Comparison of ENCODE assay signal across 15 cellular contexts in the genomic region with DNA sequence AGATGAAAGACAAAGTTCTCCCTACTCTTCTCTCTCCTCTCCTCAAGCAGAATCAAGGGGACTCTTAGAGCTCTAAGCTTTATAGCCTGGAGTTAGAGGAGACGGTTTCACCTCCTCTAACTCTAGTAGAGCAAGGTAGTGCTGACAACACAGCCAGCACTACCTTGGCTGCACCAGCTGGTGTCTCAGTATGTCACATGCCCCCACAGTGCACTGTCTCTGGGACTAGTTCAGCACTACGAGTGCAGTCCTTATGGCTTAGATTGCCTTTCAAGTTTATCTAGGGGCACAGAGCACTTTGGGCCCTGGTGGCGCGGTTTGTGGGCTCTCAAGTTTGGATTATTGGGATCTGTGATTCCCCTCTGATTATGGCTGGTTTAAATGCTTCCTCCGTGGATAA.
A peak's percentile ranks its signal among the peaks of the same experiment; 100 is the strongest.
DNase-seq lines count a peak whose midpoint lies in the region; ATAC-seq, FAIRE-seq and TF ChIP-seq lines count a peak whose summit lies in the region.
"Had no signal": no experiment of that assay in that cellular context is flagged by ENCODE, and none has a peak within 500 bp of the region (broad histone marks: within the 10 kb centered on the region; RNA-seq: fewer than 3 reads in every experiment).

No MANE protein-coding gene starts in this region.

- no peak overlapping the region for H3K56ac ChIP-seq in H1 (replicated peaks; ENCODE audit: insufficient read length, low read depth, low read length)

- CTCF ChIA-PET in HepG2 (lab: Yijun Ruan, JAX; ENCODE audit: low intra/inter-chr PET ratio, low total read pairs) (no interaction called here), H1 (lab: Charles Lee; ENCODE audit: partially characterized antibody) (interaction anchor here (1.0 to 1.6 kb wide), 3 partner anchors 21 to 65 kb away, joined by 3 to 4 read pairs (median 4); no protein-coding TSS in a partner anchor)
- CTCF ChIA-PET in CD4-positive, alpha-beta T cell (lab: Charles Lee) = no interaction called here
- CTCF ChIA-PET in activated CD4-positive, alpha-beta T cell treated with anti-CD3 and anti-CD28 coated beads, Interleukin-2, amount 10 ng/mL, durations not matched to agents 7 days and 5 days (lab: Charles Lee) = no interaction called here

- POLR2A ChIA-PET in HepG2 (lab: Yijun Ruan, JAX) = no interaction called here
- POLR2A ChIA-PET in H1 (lab: Charles Lee; ENCODE audit: partially characterized antibody) = no interaction called here
- POLR2A ChIA-PET in CD4-positive, alpha-beta T cell (lab: Charles Lee) = no interaction called here
- POLR2A ChIA-PET in activated CD4-positive, alpha-beta T cell treated with anti-CD3 and anti-CD28 coated beads, Interleukin-2, amount 10 ng/mL, durations not matched to agents 7 days and 5 days (lab: Charles Lee) = no interaction called here

- DNase-seq in HepG2 (ENCODE audit: low spot score) (peak; percentile 1), right lobe of liver (no peak), H1 (ENCODE audit: low read depth in 1 of 2, low spot score in 2 of 2) (no peak), spleen (peak; percentile 38), NCI-H1105 (lab: John Stamatoyannopoulos, UW) (no peak)
- no peak for DNase-seq in CD4-positive, alpha-beta T cell
- DNase-seq in activated CD4-positive, alpha-beta T cell treated with anti-CD3 and anti-CD28 coated beads, Interleukin-2, amount 10 ng/mL, durations not matched to agents 7 days and 5 days = no peak
- DNase-seq: 8988T, AML-193, DMS53, KG1 had no signal

- H3K4ac ChIP-seq in H1 (replicated peaks; ENCODE audit: insufficient read length, low read depth, low read length) = no peak overlapping the region

- H4K20me1 ChIP-seq in HepG2 (ENCODE audit: insufficient read depth, low read length) = no peaks in the 10 kb centered on the region
- H4K20me1 ChIP-seq in H1 (replicated peaks in 1 of 2; ENCODE audit: control insufficient read depth in 1 of 2, insufficient read depth in 2 of 2, low read length in 2 of 2) = no peaks in the 10 kb centered on the region
- H4K20me1 ChIP-seq: BLaER1 had no signal

- FAIRE-seq in HepG2 (lab: Jason Lieb, UNC) (no peak), H1 (lab: Jason Lieb, UNC) (no peak)
- FAIRE-seq: GM18507, H54 had no signal

- peaks cover 3% of the 10 kb centered on the region for H3K9me3 Mint-ChIP-seq in CD4-positive, alpha-beta T cell
- H3K9me3 Mint-ChIP-seq in activated CD4-positive, alpha-beta T cell treated with anti-CD3 and anti-CD28 coated beads, Interleukin-2, amount 10 ng/mL, durations not matched to agents 7 days and 5 days = no peaks in the 10 kb centered on the region

- H2AFZ ChIP-seq in HepG2 (ENCODE audit: low read length) = no peak overlapping the region
- H2AFZ ChIP-seq in H1 (ENCODE audit: low read length) = no peak overlapping the region

- H3K4me3 Mint-ChIP-seq in CD4-positive, alpha-beta T cell = no peak overlapping the region
- no peak overlapping the region for H3K4me3 Mint-ChIP-seq in activated CD4-positive, alpha-beta T cell treated with anti-CD3 and anti-CD28 coated beads, Interleukin-2, amount 10 ng/mL, durations not matched to agents 7 days and 5 days

- no peaks in the 10 kb centered on the region for H3K36me3 Mint-ChIP-seq in CD4-positive, alpha-beta T cell (ENCODE audit: low read depth)
- no peaks in the 10 kb centered on the region for H3K36me3 Mint-ChIP-seq in activated CD4-positive, alpha-beta T cell treated with anti-CD3 and anti-CD28 coated beads, Interleukin-2, amount 10 ng/mL, durations not matched to agents 7 days and 5 days (ENCODE audit: low read depth)

- H3K4me2 ChIP-seq in HepG2 (ENCODE audit: low read depth, low read length) (peak overlapping the region; percentile 24; the same call in 1 of the 2 replicates), H1 (ENCODE audit: insufficient read depth in 1 of 2, low read depth in 2 of 2, low read length in 2 of 2) (no peak overlapping the region)
- H3K4me2 ChIP-seq: BLaER1 had no signal

- TF ChIP-seq RAD21 in HepG2 (CRISPR knock-in tag; IDR thresholded peaks at IDR 0.05) = no peak
- TF ChIP-seq RAD21 in H1 (IDR thresholded peaks at IDR 0.05 in 1 of 2, conservative IDR thresholded peaks at IDR 0.05 in 1 of 2; ENCODE audit: low read depth in 2 of 2, low read length in 2 of 2) = no peak

- no peak overlapping the region for H4K8ac ChIP-seq in H1 (ENCODE audit: extremely low read depth, insufficient read depth, low read length)

- H3K9ac ChIP-seq in HepG2 (ENCODE audit: insufficient read depth, low read depth, low read length) = no peak overlapping the region
- no peak overlapping the region for H3K9ac ChIP-seq in H1 (replicated peaks in 1 of 4; ENCODE audit: extremely low read depth in 1 of 4, low read depth in 3 of 4, low read length in 3 of 4)
- H3K9ac ChIP-seq: BLaER1 had no signal

- H3K36me3 ChIP-seq in HepG2 (replicated peaks in 1 of 2; ENCODE audit: control insufficient read depth in 1 of 2, insufficient read depth in 2 of 2, low read length in 2 of 2) = no peaks in the 10 kb centered on the region
- H3K36me3 ChIP-seq in right lobe of liver = no peaks in the 10 kb centered on the region
- no peaks in the 10 kb centered on the region for H3K36me3 ChIP-seq in H1 (ENCODE audit: control insufficient read depth in 2 of 4, insufficient read depth in 4 of 4, low read length in 3 of 4)
- no peaks in the 10 kb centered on the region for H3K36me3 ChIP-seq in spleen
- H3K36me3 ChIP-seq: BLaER1 had no signal

- H3K9me3 ChIP-seq in HepG2 (ENCODE audit: low read length) = no peaks in the 10 kb centered on the region
- H3K9me3 ChIP-seq in right lobe of liver = no peaks in the 10 kb centered on the region
- H3K9me3 ChIP-seq in H1 (ENCODE audit: insufficient read depth in 2 of 2, low read depth in 1 of 2, low read length in 1 of 2) = peaks cover 0 to 3% of the 10 kb centered on the region in 2 experiments; a peak in 1 of 4 replicates
- peaks cover 0 to 14% (median 0%) of the 10 kb centered on the region in 8 donors for H3K9me3 ChIP-seq in spleen
- H3K9me3 ChIP-seq in CD4-positive, alpha-beta T cell (ENCODE audit: control insufficient read depth, low read length) = no peaks in the 10 kb centered on the region
- H3K9me3 ChIP-seq: BLaER1 had no signal

- BruUV-seq in HepG2 (replicated peaks; lab: Mats Ljungman, UMichigan) = no TSS peak

- H4K91ac ChIP-seq in H1 (replicated peaks; ENCODE audit: insufficient read length, low read length) = no peak overlapping the region

- no peak overlapping the region for H3K27ac Mint-ChIP-seq in CD4-positive, alpha-beta T cell
- H3K27ac Mint-ChIP-seq in activated CD4-positive, alpha-beta T cell treated with anti-CD3 and anti-CD28 coated beads, Interleukin-2, amount 10 ng/mL, durations not matched to agents 7 days and 5 days = no peak overlapping the region

- no peak overlapping the region for H4K5ac ChIP-seq in H1 (ENCODE audit: insufficient read length, low read depth, low read length)

- no peak overlapping the region for H3K18ac ChIP-seq in H1 (ENCODE audit: extremely low read depth, low read length)

- H2BK120ac ChIP-seq in H1 (replicated peaks; ENCODE audit: low read depth, low read length) = no peak overlapping the region

- no peaks in the 10 kb centered on the region for H3K4me1 Mint-ChIP-seq in CD4-positive, alpha-beta T cell (ENCODE audit: low read depth)
- H3K4me1 Mint-ChIP-seq in activated CD4-positive, alpha-beta T cell treated with anti-CD3 and anti-CD28 coated beads, Interleukin-2, amount 10 ng/mL, durations not matched to agents 7 days and 5 days = no peaks in the 10 kb centered on the region

- H3K27me3 Mint-ChIP-seq in CD4-positive, alpha-beta T cell = no peaks in the 10 kb centered on the region
- no peaks in the 10 kb centered on the region for H3K27me3 Mint-ChIP-seq in activated CD4-positive, alpha-beta T cell treated with anti-CD3 and anti-CD28 coated beads, Interleukin-2, amount 10 ng/mL, durations not matched to agents 7 days and 5 days

- H3K4me3 ChIP-seq in HepG2 (replicated peaks in 1 of 3; ENCODE audit: insufficient read depth in 1 of 3, low read depth in 2 of 3, low read length in 3 of 3) (no peak overlapping the region), right lobe of liver (no peak overlapping the region), H1 (ENCODE audit: extremely low read depth in 1 of 4, insufficient read depth in 2 of 4, low read depth in 3 of 4, low read length in 4 of 4) (no peak overlapping the region), spleen (no peak overlapping the region)
- H3K4me3 ChIP-seq: BLaER1 had no signal

- in situ Hi-C loops in HepG2 (cut with HindIII; ENCODE audit: extremely low pct_ligation_motif_present, low pct_unique_long_range_greater_than_20kb) = no loop called here

- H3K14ac ChIP-seq in H1 (ENCODE audit: insufficient read length) = no peak overlapping the region

- ATAC-seq in HepG2 = peak; percentile 85
- ATAC-seq in right lobe of liver = no peak
- no peak for ATAC-seq in CD4-positive, alpha-beta T cell (ENCODE audit: poor library complexity)

- H3K27me3 ChIP-seq in HepG2 (ENCODE audit: control insufficient read depth in 1 of 2, insufficient read depth in 2 of 2, low read length in 2 of 2) (no peaks in the 10 kb centered on the region), right lobe of liver (no peaks in the 10 kb centered on the region), H1 (replicated peaks in 1 of 4; ENCODE audit: control insufficient read depth in 3 of 4, extremely low read depth in 1 of 4, insufficient read depth in 3 of 4, low read length in 3 of 4) (no peaks in the 10 kb centered on the region), spleen (replicated peaks in 1 of 7) (no peaks in the 10 kb centered on the region)
- no peaks in the 10 kb centered on the region for H3K27me3 ChIP-seq in CD4-positive, alpha-beta T cell (ENCODE audit: control insufficient read depth, insufficient read depth, low read length)
- H3K27me3 ChIP-seq: BLaER1 had no signal

- H3K4me1 ChIP-seq in HepG2 (ENCODE audit: insufficient read depth, low read length) (no peaks in the 10 kb centered on the region), right lobe of liver (no peaks in the 10 kb centered on the region), H1 (replicated peaks in 1 of 4; ENCODE audit: control insufficient read depth in 3 of 4, insufficient read depth in 4 of 4, low read length in 3 of 4) (no peaks in the 10 kb centered on the region), spleen (no peaks in the 10 kb centered on the region)
- H3K4me1 ChIP-seq: BLaER1 had no signal

- no peak overlapping the region for H2AK5ac ChIP-seq in H1 (ENCODE audit: low read depth, low read length)

- TF ChIP-seq POLR2A in HepG2 (IDR thresholded peaks at IDR 0.05; ENCODE audit: insufficient read depth in 1 of 2, low read depth in 2 of 2, low read length in 2 of 2) = no peak
- no peak for TF ChIP-seq POLR2A in right lobe of liver (IDR thresholded peaks at IDR 0.05)
- TF ChIP-seq POLR2A in H1 (IDR thresholded peaks at IDR 0.05; ENCODE audit: control extremely low read depth in 1 of 2, low read depth in 2 of 2, low read length in 2 of 2) = no peak
- TF ChIP-seq POLR2A in spleen (IDR thresholded peaks at IDR 0.05) = no peak

- intact Hi-C loops in HepG2 (cut with micrococcal nuclease; ENCODE audit: unreplicated experiment) (no loop called here), right lobe of liver (cut with DNase I) (no loop called here), spleen (cut with DNase I; ENCODE audit: low total_unique reads) (no loop called here)
- intact Hi-C loops in CD4-positive, alpha-beta T cell (cut with DNase I, micrococcal nuclease) = no loop called here

- 0 out of 2 replicates have a peak overlapping the region, but pooled peaks have one; percentile 61 for H2BK15ac ChIP-seq in H1 (ENCODE audit: low read length)

- H2BK12ac ChIP-seq in H1 (ENCODE audit: low read depth, low read length) = no peak overlapping the region

- TF ChIP-seq CTCF in HepG2 (CRISPR knock-in tag; IDR thresholded peaks at IDR 0.05) = peak; percentile 14; the same call in 1 of the 2 replicates
- TF ChIP-seq CTCF in right lobe of liver (IDR thresholded peaks at IDR 0.05) = no peak
- TF ChIP-seq CTCF in H1 (IDR thresholded peaks at IDR 0.05; ENCODE audit: control extremely low read depth in 1 of 3, insufficient read depth in 1 of 3, low read depth in 1 of 3, low read length in 3 of 3) = no peak
- no peak for TF ChIP-seq CTCF in spleen (IDR thresholded peaks at IDR 0.05 in 8 of 11, conservative IDR thresholded peaks at IDR 0.05 in 3 of 11)
- TF ChIP-seq CTCF in CD4-positive, alpha-beta T cell (IDR thresholded peaks at IDR 0.05) = no peak

- no peak overlapping the region for H2BK20ac ChIP-seq in H1 (ENCODE audit: low read length)

- WGBS in HepG2 (ENCODE audit: low lambda C conversion rate) = 14% methylated on average over 3 of the region's 5 CpGs
- 67% methylated on average over 3 of the region's 5 CpGs for WGBS in right lobe of liver (ENCODE audit: insufficient coverage, low coverage, low lambda C conversion rate, missing lambda C conversion rate)
- WGBS in H1 (ENCODE audit: extremely low coverage in 1 of 2, insufficient coverage in 1 of 2, insufficient read length in 1 of 2, insufficient replicate concordance in 2 of 2, low coverage in 1 of 2, low lambda C conversion rate in 2 of 2, missing lambda C conversion rate in 1 of 2), 2 experiments = 68% methylated on average over 5 of the region's 5 CpGs; no CpG with 5 or more reads in 1 of the 2 experiments
- WGBS in spleen, 5 donors = 54 to 91% (median 60%) methylated on average over 4 to 5 of the region's 5 CpGs

- H3K23ac ChIP-seq in H1 (ENCODE audit: insufficient read length) = no peak overlapping the region

- H3K23me2 ChIP-seq in H1 (ENCODE audit: low read depth, low read length) = no peaks in the 10 kb centered on the region

- no peaks in the 10 kb centered on the region for H3K79me2 ChIP-seq in HepG2 (ENCODE audit: insufficient read depth, low read length)
- H3K79me2 ChIP-seq in H1 (ENCODE audit: control insufficient read depth in 1 of 2, insufficient read depth in 2 of 2, low read length in 2 of 2) = no peaks in the 10 kb centered on the region

- no peak overlapping the region for H2BK5ac ChIP-seq in H1 (ENCODE audit: low read depth, low read length)

- TF ChIP-seq EP300 in HepG2 (IDR thresholded peaks at IDR 0.05; ENCODE audit: low read depth in 2 of 2, low read length in 2 of 2) = no peak
- TF ChIP-seq EP300 in HepG2 (CRISPR knock-in tag; IDR thresholded peaks at IDR 0.05; ENCODE audit: borderline replicate concordance) = no peak
- TF ChIP-seq EP300 in H1 (IDR thresholded peaks at IDR 0.05; ENCODE audit: borderline replicate concordance in 1 of 2, low read depth in 2 of 2, low read length in 2 of 2) = no peak

- no peaks in the 10 kb centered on the region for H3K79me1 ChIP-seq in H1 (ENCODE audit: low read depth, low read length)

- H3K27ac ChIP-seq in HepG2 (ENCODE audit: extremely low read length, insufficient read depth, low read length) (no peak overlapping the region), right lobe of liver (no peak overlapping the region), H1 (ENCODE audit: low read depth, low read length) (no peak overlapping the region), spleen (no peak overlapping the region)
- H3K27ac ChIP-seq in CD4-positive, alpha-beta T cell (ENCODE audit: low read depth, low read length) = no peak overlapping the region
- H3K27ac ChIP-seq: BLaER1, HL-60 had no signal

Comparison
In these comparisons a context has a peak if more than half of its experiments do, and no peak if none do; other contexts are left out.
1. DNase-seq: peak in HepG2 (single experiment) and spleen (single experiment); none in right lobe of liver (0 of 3), H1 (0 of 2), CD4-positive, alpha-beta T cell (0 of 10), activated CD4-positive, alpha-beta T cell treated with anti-CD3 and anti-CD28 coated beads, Interleukin-2, amount 10 ng/mL, durations not matched to agents 7 days and 5 days (single experiment) and NCI-H1105 (single experiment).
2. Of the 41 proteins assayed by ChIP-seq in both HepG2 and H1: peak only in HepG2: CTCF; only in H1: none; in both: none; in neither: 40.